In the genomic region with DNA sequence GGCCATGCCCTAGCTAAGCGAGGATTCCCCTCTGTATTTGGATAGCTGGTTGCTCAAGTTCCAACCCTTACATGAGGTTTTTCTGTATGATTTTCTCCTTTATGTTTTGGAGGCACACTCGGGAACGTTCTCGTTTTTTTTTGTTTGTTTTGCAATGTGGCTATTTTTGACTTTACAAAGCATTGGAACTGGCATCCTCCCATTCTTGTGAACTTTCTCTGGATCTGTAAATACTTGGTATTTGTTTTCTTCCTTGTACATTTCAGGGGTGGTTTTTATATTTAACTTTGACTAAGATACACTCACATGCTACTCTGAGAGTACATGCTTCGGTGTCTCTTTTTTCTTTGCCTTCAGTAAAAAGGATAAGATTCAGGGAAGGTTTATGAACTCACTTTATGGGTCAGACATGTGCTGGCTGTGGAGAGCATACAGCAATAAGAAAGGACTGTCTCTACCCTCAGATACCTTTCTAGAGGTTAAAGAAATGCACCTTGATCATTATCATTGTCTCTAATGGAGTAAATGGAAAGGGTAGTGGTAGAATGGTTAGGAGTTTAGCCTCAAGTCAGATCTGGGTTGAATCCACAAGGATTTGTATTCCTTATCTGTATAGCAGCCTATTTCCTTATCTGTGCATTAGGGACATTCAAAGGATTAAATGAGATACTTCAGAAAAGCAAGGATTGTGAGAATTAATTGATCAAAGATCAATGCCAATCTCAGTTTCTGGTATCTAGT, we compare ENCODE assay signal across 13 cellular contexts.
DNase-seq lines count a peak whose midpoint lies in the region; ATAC-seq and TF ChIP-seq lines count a peak whose summit lies in the region.
"Had no signal": no experiment of that assay in that cellular context is flagged by ENCODE, and none has a peak within 500 bp of the region (broad histone marks: within the 10 kb centered on the region; RNA-seq: fewer than 3 reads in every experiment).

No MANE protein-coding gene starts in this region.

- H3K4me2 ChIP-seq in GM23338 = 0 out of 2 replicates have a peak overlapping the region, but pooled peaks have one; percentile 15
- H3K4me2 ChIP-seq: BLaER1 treated with 17β-estradiol and CSF1 and Interleukin-3, amounts not matched to agents 10 nM and 100 nM had no signal

- intact Hi-C loops in body of pancreas (cut with DNase I) = loop anchor here (10.0 kb wide), 1 partner anchor 52 kb away; no protein-coding TSS in a partner anchor
- intact Hi-C loops in right lobe of liver (cut with DNase I) = no loop called here

- H2AFZ ChIP-seq in GM23338 = no peak overlapping the region

- H3K9me3 Mint-ChIP-seq in GM23338 = no peaks in the 10 kb centered on the region
- H3K9me3 Mint-ChIP-seq: activated T-helper 17 cell treated with anti-CD3 and anti-CD28 coated beads, Interleukin-2, amount 50 U/mL, for 72 hours had no signal

- ATAC-seq in GM23338 = no peak
- ATAC-seq in body of pancreas = no peak
- ATAC-seq in right lobe of liver = peak; percentile 17 to 57 (median 30)
- no peak for ATAC-seq in HG02938 (IDR thresholded peaks at IDR 0.05; ENCODE audit: unreplicated experiment)
- ATAC-seq: activated T-helper 17 cell treated with anti-CD3 and anti-CD28 coated beads, Interleukin-2, amount 50 U/mL, for 72 hours had no signal

- H3K4me3 Mint-ChIP-seq in GM23338 = no peak overlapping the region
- H3K4me3 Mint-ChIP-seq: activated T-helper 17 cell treated with anti-CD3 and anti-CD28 coated beads, Interleukin-2, amount 50 U/mL, for 72 hours had no signal

- no peak for TF ChIP-seq EP300 in suprapubic skin (IDR thresholded peaks at IDR 0.05)

- H3K4me3 ChIP-seq in GM23338 = no peak overlapping the region
- H3K4me3 ChIP-seq in body of pancreas = no peak overlapping the region
- H3K4me3 ChIP-seq in right lobe of liver = peak overlapping the region in 1 of 3 donors; percentile 10
- peak overlapping the region; percentile 5 for H3K4me3 ChIP-seq in suprapubic skin
- H3K4me3 ChIP-seq in MG63 = no peak overlapping the region
- H3K4me3 ChIP-seq: BLaER1 treated with 17β-estradiol and CSF1 and Interleukin-3, amounts not matched to agents 10 nM and 100 nM had no signal

- no peak for DNase-seq in GM23338 (ENCODE audit: low spot score)
- no peak for DNase-seq in body of pancreas
- DNase-seq in right lobe of liver = no peak
- no peak for DNase-seq in suprapubic skin (ENCODE audit: low spot score in 2 of 2)
- no peak for DNase-seq in MG63
- DNase-seq in C1 segment of cervical spinal cord (lab: John Stamatoyannopoulos, UW) = no peak
- DNase-seq in NOMO-1 treated with dmso at 0.1 percent for 144 hours (lab: John Stamatoyannopoulos, UW; ENCODE audit: unreplicated experiment) = no peak
- DNase-seq: effector memory CD4-positive, alpha-beta T cell; KG1; NCI-H510A had no signal

- H3K27me3 Mint-ChIP-seq in GM23338 (ENCODE audit: insufficient read depth, low read depth, poor library complexity) = peaks cover 8% of the 10 kb centered on the region
- H3K27me3 Mint-ChIP-seq: activated T-helper 17 cell treated with anti-CD3 and anti-CD28 coated beads, Interleukin-2, amount 50 U/mL, for 72 hours had no signal

- no peak overlapping the region for H3K27ac Mint-ChIP-seq in GM23338
- H3K27ac Mint-ChIP-seq: activated T-helper 17 cell treated with anti-CD3 and anti-CD28 coated beads, Interleukin-2, amount 50 U/mL, for 72 hours had no signal

- H3K4me1 Mint-ChIP-seq in GM23338 = peaks cover 33% of the 10 kb centered on the region
- H3K4me1 Mint-ChIP-seq: activated T-helper 17 cell treated with anti-CD3 and anti-CD28 coated beads, Interleukin-2, amount 50 U/mL, for 72 hours had no signal

- H3K79me2 ChIP-seq in GM23338 (replicated peaks; ENCODE audit: insufficient read depth) = no peaks in the 10 kb centered on the region

- H3K9me3 ChIP-seq in body of pancreas (no peaks in the 10 kb centered on the region), right lobe of liver (no peaks in the 10 kb centered on the region), suprapubic skin (no peaks in the 10 kb centered on the region), MG63 (no peaks in the 10 kb centered on the region)
- H3K9me3 ChIP-seq: BLaER1 treated with 17β-estradiol and CSF1 and Interleukin-3, amounts not matched to agents 10 nM and 100 nM had no signal

- no peaks in the 10 kb centered on the region for H3K9me2 ChIP-seq in GM23338 (ENCODE audit: insufficient read depth)

- TF ChIP-seq CTCF in GM23338 (conservative IDR thresholded peaks at IDR 0.05; ENCODE audit: low read depth in 2 of 2) (no peak), body of pancreas (IDR thresholded peaks at IDR 0.05) (no peak), right lobe of liver (IDR thresholded peaks at IDR 0.05) (no peak), suprapubic skin (IDR thresholded peaks at IDR 0.05) (no peak)

- 21 to 25% methylated on average over 5 of the region's 5 CpGs for WGBS in body of pancreas, 2 donors
- 31% methylated on average over 5 of the region's 5 CpGs for WGBS in right lobe of liver (ENCODE audit: insufficient coverage, low coverage, low lambda C conversion rate, missing lambda C conversion rate)
- 41% methylated on average over 5 of the region's 5 CpGs for WGBS in suprapubic skin

- TF ChIP-seq POLR2A in body of pancreas (IDR thresholded peaks at IDR 0.05) (no peak), right lobe of liver (IDR thresholded peaks at IDR 0.05) (no peak), suprapubic skin (IDR thresholded peaks at IDR 0.05) (no peak)

- H3K27me3 ChIP-seq in GM23338 (ENCODE audit: insufficient read depth) (no peaks in the 10 kb centered on the region; the same call in 1 of the 2 replicates), body of pancreas (no peaks in the 10 kb centered on the region), right lobe of liver (no peaks in the 10 kb centered on the region), suprapubic skin (no peaks in the 10 kb centered on the region), MG63 (no peaks in the 10 kb centered on the region)
- H3K27me3 ChIP-seq: BLaER1 treated with 17β-estradiol and CSF1 and Interleukin-3, amounts not matched to agents 10 nM and 100 nM had no signal

- H3K36me3 ChIP-seq in GM23338 (ENCODE audit: insufficient read depth) (no peaks in the 10 kb centered on the region), body of pancreas (replicated peaks in 1 of 2; ENCODE audit: insufficient read depth in 1 of 2, low read depth in 2 of 2) (no peaks in the 10 kb centered on the region), right lobe of liver (no peaks in the 10 kb centered on the region), suprapubic skin (no peaks in the 10 kb centered on the region), MG63 (no peaks in the 10 kb centered on the region)
- H3K36me3 ChIP-seq: BLaER1 treated with 17β-estradiol and CSF1 and Interleukin-3, amounts not matched to agents 10 nM and 100 nM had no signal

- H3K4me1 ChIP-seq in GM23338 (ENCODE audit: insufficient read depth) = peaks cover 28% of the 10 kb centered on the region
- peaks cover 76% of the 10 kb centered on the region for H3K4me1 ChIP-seq in body of pancreas
- H3K4me1 ChIP-seq in right lobe of liver = peaks cover 0 to 37% (median 20%) of the 10 kb centered on the region in 4 donors
- H3K4me1 ChIP-seq in suprapubic skin = peaks cover 28% of the 10 kb centered on the region

- no peaks in the 10 kb centered on the region for H3K36me3 Mint-ChIP-seq in GM23338 (ENCODE audit: low read depth)

- no peaks in the 10 kb centered on the region for H4K20me1 ChIP-seq in GM23338 (replicated peaks; ENCODE audit: insufficient read depth)
- H4K20me1 ChIP-seq: BLaER1 treated with 17β-estradiol and CSF1 and Interleukin-3, amounts not matched to agents 10 nM and 100 nM had no signal

- H3K27ac ChIP-seq in GM23338 (ENCODE audit: low read depth) (no peak overlapping the region), body of pancreas (peak overlapping the region; percentile 68 to 81 (median 78)), right lobe of liver (peak overlapping the region; percentile 35 to 94 (median 83)), suprapubic skin (peak overlapping the region; percentile 73)
- H3K27ac ChIP-seq: BLaER1 treated with 17β-estradiol and CSF1 and Interleukin-3, amounts not matched to agents 10 nM and 100 nM had no signal

- H3F3A ChIP-seq in GM23338 (replicated peaks; ENCODE audit: low read depth) = no peaks in the 10 kb centered on the region

TF ChIP-seq in GM23338, 12 proteins besides CTCF, POLR2A, EP300 and RAD21 (continues in another document):
- no peak for TF ChIP-seq POLR2AphosphoS5 (IDR thresholded peaks at IDR 0.05; ENCODE audit: low read depth)

Comparison
In these comparisons a context has a peak if more than half of its experiments do, and no peak if none do; other contexts are left out.
1. ATAC-seq: peak in right lobe of liver (4 of 4); none in GM23338 (single experiment), body of pancreas (single experiment) and HG02938 (single experiment).